In the genomic region with DNA sequence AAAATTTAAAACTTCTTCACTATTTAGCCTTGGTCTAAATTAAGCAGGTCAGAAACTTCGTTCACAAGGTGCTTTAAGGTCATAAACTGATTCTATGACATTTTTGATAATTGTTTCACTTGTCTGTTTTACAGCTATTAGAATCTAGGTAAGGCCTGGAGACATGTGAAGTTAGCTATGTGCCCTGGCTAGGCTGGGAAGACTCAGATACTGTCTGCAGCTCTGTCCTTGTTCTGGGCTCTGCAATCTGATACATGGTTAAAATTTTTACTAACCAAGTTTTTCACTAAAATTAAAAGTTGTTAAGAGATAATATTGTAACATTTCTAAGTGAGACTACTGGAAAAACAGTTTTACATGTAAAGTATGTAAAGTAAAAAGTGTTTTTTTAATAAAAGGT, we compare ENCODE assay signal across 26 cellular contexts.
"Had no signal": no experiment of that assay in that cellular context is flagged by ENCODE, and none has a peak within 500 bp of the region (broad histone marks: within the 10 kb centered on the region; RNA-seq: fewer than 3 reads in every experiment).

No MANE protein-coding gene starts in this region.

- H2AFZ ChIP-seq: hepatocyte had no signal

- DNase-seq: cortex of kidney; dermis blood vessel endothelial cell; dorsolateral prefrontal cortex; effector CD4-positive, alpha-beta T cell; effector CD8-positive, alpha-beta T cell; effector memory CD4-positive, alpha-beta T cell; effector memory CD8-positive, alpha-beta T cell; endodermal cell; erythroblast; esophagus squamous epithelium; foreskin fibroblast; foreskin keratinocyte; foreskin melanocyte; gastrocnemius medialis; glutamatergic neuron; head of caudate nucleus; heart left ventricle; heart right ventricle had no signal

- H3K27ac ChIP-seq: coronary artery, dorsolateral prefrontal cortex, epithelial cell of prostate, esophagus muscularis mucosa, esophagus squamous epithelium, foreskin keratinocyte, gastrocnemius medialis, gastroesophageal sphincter, heart left ventricle, heart right ventricle, hepatocyte had no signal

- H3K4me1 ChIP-seq: esophagus squamous epithelium, foreskin keratinocyte, gastrocnemius medialis, gastroesophageal sphincter, heart left ventricle, heart right ventricle had no signal

- H3K9me3 ChIP-seq: esophagus muscularis mucosa, esophagus squamous epithelium, gastrocnemius medialis, gastroesophageal sphincter, heart right ventricle had no signal

- ATAC-seq: effector memory CD8-positive, alpha-beta T cell; esophagus mucosa; foreskin keratinocyte; gastrocnemius medialis; gastroesophageal sphincter; heart left ventricle; heart right ventricle had no signal

- H3K79me2 ChIP-seq: hepatocyte had no signal

- H3K4me3 ChIP-seq: coronary artery, dorsolateral prefrontal cortex, esophagus muscularis mucosa, esophagus squamous epithelium, gastrocnemius medialis, gastroesophageal sphincter, heart left ventricle, heart right ventricle, hepatocyte had no signal

- H3K27me3 ChIP-seq: esophagus muscularis mucosa, esophagus squamous epithelium, foreskin keratinocyte, gastrocnemius medialis, gastroesophageal sphincter, heart left ventricle, heart right ventricle, hepatocyte had no signal

- H3K36me3 ChIP-seq: esophagus muscularis mucosa, esophagus squamous epithelium, gastrocnemius medialis, gastroesophageal sphincter, heart left ventricle, heart right ventricle had no signal

- H3K4me2 ChIP-seq: hepatocyte had no signal

- FAIRE-seq: colon, endothelial cell of umbilical vein had no signal
